Comparison of ENCODE assay signal across 1 cellular context in genomic region chr10:71632896-71633600, GRCh38.
TF ChIP-seq lines count a peak whose summit lies in the region.

No MANE protein-coding gene starts in this region.

TF ChIP-seq in K562, 482 proteins besides CTCF, POLR2A, EP300 and RAD21 (continued from another document and continues in another):
- TF ChIP-seq ZBTB40 (IDR thresholded peaks at IDR 0.05) (no peak), ZBTB40 (CRISPR knock-in tag; IDR thresholded peaks at IDR 0.05) (no peak), CTBP1 (IDR thresholded peaks at IDR 0.05; ENCODE audit: borderline replicate concordance) (0 out of 2 replicates have a peak, but pooled peaks have one; percentile 19), CBFA2T3 (IDR thresholded peaks at IDR 0.05) (peak; percentile 93), ZNF24 (IDR thresholded peaks at IDR 0.05) (peak; percentile 93), TCF3 (CRISPR knock-in tag; IDR thresholded peaks at IDR 0.05) (peak; percentile 68), PHF21A (IDR thresholded peaks at IDR 0.05; ENCODE audit: borderline replicate concordance, low read depth) (no peak), DACH1 (IDR thresholded peaks at IDR 0.05; ENCODE audit: partially characterized antibody) (peak; percentile 52), IFI16 (CRISPR knock-in tag; IDR thresholded peaks at IDR 0.05) (no peak), ZNF224 (CRISPR knock-in tag; IDR thresholded peaks at IDR 0.05) (no peak), ZKSCAN3 (CRISPR knock-in tag; IDR thresholded peaks at IDR 0.05) (no peak), ZNF75A (CRISPR knock-in tag; IDR thresholded peaks at IDR 0.05) (no peak), TBP (optimal IDR thresholded peaks at IDR 0.05; ENCODE audit: low read depth, low read length) (peak; percentile 50), ID3 (CRISPR knock-in tag; IDR thresholded peaks at IDR 0.05) (no peak), ID3 (tag; IDR thresholded peaks at IDR 0.05) (peak; percentile 73), ARID3A (IDR thresholded peaks at IDR 0.05; ENCODE audit: borderline replicate concordance, low read depth, low read length) (peak; percentile 37; the same call in 1 of the 2 replicates), ZNF347 (CRISPR knock-in tag; IDR thresholded peaks at IDR 0.05; ENCODE audit: low read depth) (no peak), BACH1 (tag; IDR thresholded peaks at IDR 0.05) (no peak), ATF4 (CRISPR knock-in tag; IDR thresholded peaks at IDR 0.05) (no peak), RCOR1 (IDR thresholded peaks at IDR 0.05; ENCODE audit: borderline replicate concordance in 1 of 2, low read depth in 2 of 2, low read length in 2 of 2) (peak; percentile 45 to 78; a peak in 2 of 4 replicates), DPF2 (IDR thresholded peaks at IDR 0.05) (peak; percentile 69), MBD2 (IDR thresholded peaks at IDR 0.05; ENCODE audit: borderline replicate concordance, low read depth) (peak; percentile 14; the same call in 1 of the 2 replicates), ARID1B (IDR thresholded peaks at IDR 0.05) (peak; percentile 74), PKNOX1 (IDR thresholded peaks at IDR 0.05) (peak; percentile 71), NRF1 (conservative IDR thresholded peaks at IDR 0.05 in 1 of 2, IDR thresholded peaks at IDR 0.05 in 1 of 2) (peak; percentile 45 to 53; a peak in 3 of 4 replicates), CBFA2T2 (conservative IDR thresholded peaks at IDR 0.05) (peak; percentile 83), SREBF1 (IDR thresholded peaks at IDR 0.05; ENCODE audit: borderline replicate concordance, low read depth, low read length) (no peak), ZNF57 (CRISPR knock-in tag; IDR thresholded peaks at IDR 0.05) (no peak), SMARCA4 (IDR thresholded peaks at IDR 0.05) (peak; percentile 29; the same call in 1 of the 2 replicates), NFIC (IDR thresholded peaks at IDR 0.05) (peak; percentile 51; the same call in 1 of the 2 replicates), IRF1 (CRISPR knock-in tag; IDR thresholded peaks at IDR 0.05; ENCODE audit: borderline replicate concordance) (no peak), POLR2AphosphoS2 (IDR thresholded peaks at IDR 0.05; ENCODE audit: low read length) (no peak), MXI1 (IDR thresholded peaks at IDR 0.05; ENCODE audit: low read depth, low read length) (peak; percentile 89)
- TF ChIP-seq, protein P1, sequence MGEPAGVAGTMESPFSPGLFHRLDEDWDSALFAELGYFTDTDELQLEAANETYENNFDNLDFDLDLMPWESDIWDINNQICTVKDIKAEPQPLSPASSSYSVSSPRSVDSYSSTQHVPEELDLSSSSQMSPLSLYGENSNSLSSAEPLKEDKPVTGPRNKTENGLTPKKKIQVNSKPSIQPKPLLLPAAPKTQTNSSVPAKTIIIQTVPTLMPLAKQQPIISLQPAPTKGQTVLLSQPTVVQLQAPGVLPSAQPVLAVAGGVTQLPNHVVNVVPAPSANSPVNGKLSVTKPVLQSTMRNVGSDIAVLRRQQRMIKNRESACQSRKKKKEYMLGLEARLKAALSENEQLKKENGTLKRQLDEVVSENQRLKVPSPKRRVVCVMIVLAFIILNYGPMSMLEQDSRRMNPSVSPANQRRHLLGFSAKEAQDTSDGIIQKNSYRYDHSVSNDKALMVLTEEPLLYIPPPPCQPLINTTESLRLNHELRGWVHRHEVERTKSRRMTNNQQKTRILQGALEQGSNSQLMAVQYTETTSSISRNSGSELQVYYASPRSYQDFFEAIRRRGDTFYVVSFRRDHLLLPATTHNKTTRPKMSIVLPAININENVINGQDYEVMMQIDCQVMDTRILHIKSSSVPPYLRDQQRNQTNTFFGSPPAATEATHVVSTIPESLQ (CRISPR knock-in tag; IDR thresholded peaks at IDR 0.05) = 0 out of 2 replicates have a peak, but pooled peaks have one; percentile 61
- TF ChIP-seq, protein P2, sequence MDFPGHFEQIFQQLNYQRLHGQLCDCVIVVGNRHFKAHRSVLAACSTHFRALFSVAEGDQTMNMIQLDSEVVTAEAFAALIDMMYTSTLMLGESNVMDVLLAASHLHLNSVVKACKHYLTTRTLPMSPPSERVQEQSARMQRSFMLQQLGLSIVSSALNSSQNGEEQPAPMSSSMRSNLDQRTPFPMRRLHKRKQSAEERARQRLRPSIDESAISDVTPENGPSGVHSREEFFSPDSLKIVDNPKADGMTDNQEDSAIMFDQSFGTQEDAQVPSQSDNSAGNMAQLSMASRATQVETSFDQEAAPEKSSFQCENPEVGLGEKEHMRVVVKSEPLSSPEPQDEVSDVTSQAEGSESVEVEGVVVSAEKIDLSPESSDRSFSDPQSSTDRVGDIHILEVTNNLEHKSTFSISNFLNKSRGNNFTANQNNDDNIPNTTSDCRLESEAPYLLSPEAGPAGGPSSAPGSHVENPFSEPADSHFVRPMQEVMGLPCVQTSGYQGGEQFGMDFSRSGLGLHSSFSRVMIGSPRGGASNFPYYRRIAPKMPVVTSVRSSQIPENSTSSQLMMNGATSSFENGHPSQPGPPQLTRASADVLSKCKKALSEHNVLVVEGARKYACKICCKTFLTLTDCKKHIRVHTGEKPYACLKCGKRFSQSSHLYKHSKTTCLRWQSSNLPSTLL (IDR thresholded peaks at IDR 0.05) = no peak
- TF ChIP-seq, protein P3, sequence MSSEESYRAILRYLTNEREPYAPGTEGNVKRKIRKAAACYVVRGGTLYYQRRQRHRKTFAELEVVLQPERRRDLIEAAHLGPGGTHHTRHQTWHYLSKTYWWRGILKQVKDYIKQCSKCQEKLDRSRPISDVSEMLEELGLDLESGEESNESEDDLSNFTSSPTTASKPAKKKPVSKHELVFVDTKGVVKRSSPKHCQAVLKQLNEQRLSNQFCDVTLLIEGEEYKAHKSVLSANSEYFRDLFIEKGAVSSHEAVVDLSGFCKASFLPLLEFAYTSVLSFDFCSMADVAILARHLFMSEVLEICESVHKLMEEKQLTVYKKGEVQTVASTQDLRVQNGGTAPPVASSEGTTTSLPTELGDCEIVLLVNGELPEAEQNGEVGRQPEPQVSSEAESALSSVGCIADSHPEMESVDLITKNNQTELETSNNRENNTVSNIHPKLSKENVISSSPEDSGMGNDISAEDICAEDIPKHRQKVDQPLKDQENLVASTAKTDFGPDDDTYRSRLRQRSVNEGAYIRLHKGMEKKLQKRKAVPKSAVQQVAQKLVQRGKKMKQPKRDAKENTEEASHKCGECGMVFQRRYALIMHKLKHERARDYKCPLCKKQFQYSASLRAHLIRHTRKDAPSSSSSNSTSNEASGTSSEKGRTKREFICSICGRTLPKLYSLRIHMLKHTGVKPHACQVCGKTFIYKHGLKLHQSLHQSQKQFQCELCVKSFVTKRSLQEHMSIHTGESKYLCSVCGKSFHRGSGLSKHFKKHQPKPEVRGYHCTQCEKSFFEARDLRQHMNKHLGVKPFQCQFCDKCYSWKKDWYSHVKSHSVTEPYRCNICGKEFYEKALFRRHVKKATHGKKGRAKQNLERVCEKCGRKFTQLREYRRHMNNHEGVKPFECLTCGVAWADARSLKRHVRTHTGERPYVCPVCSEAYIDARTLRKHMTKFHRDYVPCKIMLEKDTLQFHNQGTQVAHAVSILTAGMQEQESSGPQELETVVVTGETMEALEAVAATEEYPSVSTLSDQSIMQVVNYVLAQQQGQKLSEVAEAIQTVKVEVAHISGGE (CRISPR knock-in tag; IDR thresholded peaks at IDR 0.05) = no peak
